In genomic region chr6:157823001-157823522, GRCh38 we compare ENCODE assay signal across 1 cellular context.
TF ChIP-seq lines count a peak whose summit lies in the region.

TSS of gene SNX9 (plus strand) at chr6:157823246. CDS start at chr6:157823435, 189 bp downstream.

TF ChIP-seq in HepG2, 621 proteins besides CTCF, POLR2A, EP300 and RAD21 (continued from another document and continues in another):
- no peak; the same call in 1 of the 2 replicates for TF ChIP-seq HBP1 (CRISPR knock-in tag; IDR thresholded peaks at IDR 0.05; ENCODE audit: low read depth)
- TF ChIP-seq KDM4B (CRISPR knock-in tag; IDR thresholded peaks at IDR 0.05): no peak
- no peak for TF ChIP-seq ZNF280B (CRISPR knock-in tag; IDR thresholded peaks at IDR 0.05; ENCODE audit: borderline replicate concordance)
- no peak for TF ChIP-seq REXO4 (CRISPR knock-in tag; IDR thresholded peaks at IDR 0.05; ENCODE audit: borderline replicate concordance)
- TF ChIP-seq IRX3 (CRISPR knock-in tag; IDR thresholded peaks at IDR 0.05; ENCODE audit: borderline replicate concordance, low read depth): peak; percentile 55; the same call in 1 of the 2 replicates
- TF ChIP-seq RNF2 (conservative IDR thresholded peaks at IDR 0.05; ENCODE audit: low read depth): no peak; the same call in 1 of the 2 replicates
- TF ChIP-seq ZBTB43 (CRISPR knock-in tag; conservative IDR thresholded peaks at IDR 0.05): peak; percentile 46; the same call in 1 of the 2 replicates
- TF ChIP-seq ZFY (CRISPR knock-in tag; IDR thresholded peaks at IDR 0.05): peak; percentile 90
- no peak for TF ChIP-seq ZNF788 (CRISPR knock-in tag; IDR thresholded peaks at IDR 0.05; ENCODE audit: borderline replicate concordance)
- no peak for TF ChIP-seq CBX2 (IDR thresholded peaks at IDR 0.05; ENCODE audit: low read depth, low read length)
- no peak for TF ChIP-seq CBX2 (CRISPR knock-in tag; IDR thresholded peaks at IDR 0.05; ENCODE audit: low read depth)
- TF ChIP-seq ZNF546 (CRISPR knock-in tag; conservative IDR thresholded peaks at IDR 0.05): peak; percentile 76; the same call in 1 of the 2 replicates
- TF ChIP-seq IKZF5 (CRISPR knock-in tag; IDR thresholded peaks at IDR 0.05): no peak
- no peak for TF ChIP-seq ELK4 (CRISPR knock-in tag; IDR thresholded peaks at IDR 0.05; ENCODE audit: borderline replicate concordance)
- TF ChIP-seq ZNF446 (CRISPR knock-in tag; IDR thresholded peaks at IDR 0.05): 0 out of 2 replicates have a peak, but pooled peaks have one; percentile 42
- no peak for TF ChIP-seq ZFP82 (CRISPR knock-in tag; IDR thresholded peaks at IDR 0.05; ENCODE audit: borderline replicate concordance)
- TF ChIP-seq DMAP1 (CRISPR knock-in tag; IDR thresholded peaks at IDR 0.05): no peak
- TF ChIP-seq ZSCAN21 (CRISPR knock-in tag; IDR thresholded peaks at IDR 0.05; ENCODE audit: borderline replicate concordance): peak; percentile 67; the same call in 1 of the 2 replicates
- TF ChIP-seq ZSCAN31 (CRISPR knock-in tag; IDR thresholded peaks at IDR 0.05; ENCODE audit: low read depth): peak; percentile 49; the same call in 1 of the 2 replicates
- TF ChIP-seq ZNF484 (CRISPR knock-in tag; IDR thresholded peaks at IDR 0.05; ENCODE audit: borderline replicate concordance, low read depth): no peak
- TF ChIP-seq ZFP41 (CRISPR knock-in tag; IDR thresholded peaks at IDR 0.05; ENCODE audit: borderline replicate concordance): no peak
- no peak for TF ChIP-seq ZNF614 (CRISPR knock-in tag; IDR thresholded peaks at IDR 0.05; ENCODE audit: borderline replicate concordance)
- TF ChIP-seq ZFP62 (CRISPR knock-in tag; IDR thresholded peaks at IDR 0.05): no peak
- 0 out of 2 replicates have a peak, but pooled peaks have one; percentile 54 for TF ChIP-seq ZBTB2 (CRISPR knock-in tag; IDR thresholded peaks at IDR 0.05; ENCODE audit: low read depth)
- no peak for TF ChIP-seq ZNF891 (CRISPR knock-in tag; IDR thresholded peaks at IDR 0.05)
- no peak for TF ChIP-seq MNT (IDR thresholded peaks at IDR 0.05)
- TF ChIP-seq EHMT2 (IDR thresholded peaks at IDR 0.05; ENCODE audit: borderline replicate concordance, low read depth, low read length): no peak
- TF ChIP-seq ASH2L (IDR thresholded peaks at IDR 0.05; ENCODE audit: insufficient read length, low read depth, low read length): no peak
- no peak for TF ChIP-seq PPARG (CRISPR knock-in tag; conservative IDR thresholded peaks at IDR 0.05)
- no peak for TF ChIP-seq ZNF251 (CRISPR knock-in tag; IDR thresholded peaks at IDR 0.05)
- no peak for TF ChIP-seq ZEB1 (IDR thresholded peaks at IDR 0.05; ENCODE audit: insufficient replicate concordance, low read depth)
- TF ChIP-seq ZNF337 (CRISPR knock-in tag; IDR thresholded peaks at IDR 0.05; ENCODE audit: borderline replicate concordance, low read depth): no peak
- no peak for TF ChIP-seq NAIF1 (CRISPR knock-in tag; IDR thresholded peaks at IDR 0.05; ENCODE audit: borderline replicate concordance)
- TF ChIP-seq TFDP2 (CRISPR knock-in tag; IDR thresholded peaks at IDR 0.05): peak; percentile 68
- peak; percentile 4; the same call in 1 of the 2 replicates for TF ChIP-seq E2F2 (CRISPR knock-in tag; IDR thresholded peaks at IDR 0.05; ENCODE audit: borderline replicate concordance)
- no peak for TF ChIP-seq CAMTA2 (CRISPR knock-in tag; IDR thresholded peaks at IDR 0.05; ENCODE audit: borderline replicate concordance)
- TF ChIP-seq GATAD1 (CRISPR knock-in tag; IDR thresholded peaks at IDR 0.05): peak; percentile 29; the same call in 1 of the 2 replicates
- TF ChIP-seq USF2 (IDR thresholded peaks at IDR 0.05; ENCODE audit: low read depth, low read length): no peak
- TF ChIP-seq USF2 (CRISPR knock-in tag; IDR thresholded peaks at IDR 0.05; ENCODE audit: borderline replicate concordance): no peak
- no peak for TF ChIP-seq ONECUT2 (CRISPR knock-in tag; IDR thresholded peaks at IDR 0.05)
- no peak for TF ChIP-seq ZNF800 (CRISPR knock-in tag; IDR thresholded peaks at IDR 0.05)
- TF ChIP-seq THAP7 (CRISPR knock-in tag; IDR thresholded peaks at IDR 0.05): peak; percentile 74; the same call in 1 of the 2 replicates
- TF ChIP-seq POGZ (CRISPR knock-in tag; IDR thresholded peaks at IDR 0.05): 0 out of 2 replicates have a peak, but pooled peaks have one; percentile 0
- TF ChIP-seq ZNF138 (CRISPR knock-in tag; IDR thresholded peaks at IDR 0.05; ENCODE audit: low read depth): peak; percentile 77
- TF ChIP-seq RBM39 (IDR thresholded peaks at IDR 0.05; ENCODE audit: low read depth, low read length, poor library complexity, severe bottlenecking): no peak
- peak; percentile 42; the same call in 1 of the 2 replicates for TF ChIP-seq CCDC6 (CRISPR knock-in tag; IDR thresholded peaks at IDR 0.05)
- TF ChIP-seq ZNF616 (CRISPR knock-in tag; IDR thresholded peaks at IDR 0.05; ENCODE audit: low read depth): no peak; the same call in 1 of the 2 replicates
